ENCODE assay signal across 1 cellular context in genomic region chr2:229921892-229922448, GRCh38.
TF ChIP-seq lines count a peak whose summit lies in the region.

Gene TRIP12, minus strand, starts transcription at chr2:229922009. Its CDS starts 41,930 bp downstream, at chr2:229880079.

TF ChIP-seq in K562, 482 proteins besides CTCF, POLR2A, EP300 and RAD21 (continued from another document and continues in another):
- TF ChIP-seq ZNF764 (CRISPR knock-in tag; IDR thresholded peaks at IDR 0.05; ENCODE audit: low read depth) (no peak), MNT (conservative IDR thresholded peaks at IDR 0.05) (peak; percentile 74 to 79), FUS (optimal IDR thresholded peaks at IDR 0.05; ENCODE audit: low read depth, low read length) (no peak), PRPF4 (IDR thresholded peaks at IDR 0.05; ENCODE audit: insufficient read depth, low read depth, low read length, poor library complexity, severe bottlenecking) (peak; percentile 32), ZBTB33 (CRISPR knock-in tag; IDR thresholded peaks at IDR 0.05) (no peak), MAZ (CRISPR knock-in tag; conservative IDR thresholded peaks at IDR 0.05 in 1 of 2, IDR thresholded peaks at IDR 0.05 in 1 of 2) (peak; percentile 94 to 97), TAF7 (tag; IDR thresholded peaks at IDR 0.05) (peak; percentile 32; the same call in 1 of the 2 replicates), TFAP4 (CRISPR knock-in tag; IDR thresholded peaks at IDR 0.05; ENCODE audit: borderline replicate concordance) (peak; percentile 99), E2F1 (CRISPR knock-in tag; IDR thresholded peaks at IDR 0.05) (no peak), CXXC5 (CRISPR knock-in tag; IDR thresholded peaks at IDR 0.05) (peak; percentile 70), ELF2 (CRISPR knock-in tag; IDR thresholded peaks at IDR 0.05) (peak; percentile 92), ZNF263 (CRISPR knock-in tag; IDR thresholded peaks at IDR 0.05; ENCODE audit: borderline replicate concordance) (0 out of 2 replicates have a peak, but pooled peaks have one; percentile 23), ID3 (CRISPR knock-in tag; IDR thresholded peaks at IDR 0.05) (no peak), ID3 (tag; IDR thresholded peaks at IDR 0.05) (0 out of 2 replicates have a peak, but pooled peaks have one; percentile 26), MYC (IDR thresholded peaks at IDR 0.05; ENCODE audit: low read depth, low read length) (no peak), MYC (CRISPR knock-in tag; IDR thresholded peaks at IDR 0.05; ENCODE audit: borderline replicate concordance, low read depth) (peak; percentile 55; the same call in 1 of the 2 replicates), PHF8 (IDR thresholded peaks at IDR 0.05; ENCODE audit: borderline replicate concordance, low read length) (peak; percentile 6; the same call in 1 of the 2 replicates), CCNT2 (IDR thresholded peaks at IDR 0.05; ENCODE audit: borderline replicate concordance, extremely low read depth, insufficient read length, low read depth, low read length) (peak; percentile 61), TSC22D4 (tag; IDR thresholded peaks at IDR 0.05) (no peak), SP1 (CRISPR knock-in tag; IDR thresholded peaks at IDR 0.05) (peak; percentile 75; the same call in 1 of the 2 replicates), JUNB (CRISPR knock-in tag; conservative IDR thresholded peaks at IDR 0.05) (no peak), BRCA1 (IDR thresholded peaks at IDR 0.05) (no peak), BRCA1 (CRISPR knock-in tag; IDR thresholded peaks at IDR 0.05) (no peak), GATAD2A (IDR thresholded peaks at IDR 0.05) (peak; percentile 48; the same call in 1 of the 2 replicates), NCOR1 (IDR thresholded peaks at IDR 0.05) (peak; percentile 45; the same call in 1 of the 2 replicates), FOSL1 (tag; conservative IDR thresholded peaks at IDR 0.05) (no peak), TARDBP (IDR thresholded peaks at IDR 0.05) (peak; percentile 50; the same call in 1 of the 2 replicates), ZFX (CRISPR knock-in tag; IDR thresholded peaks at IDR 0.05) (no peak), PPARD (CRISPR knock-in tag; IDR thresholded peaks at IDR 0.05) (no peak), DPF2 (IDR thresholded peaks at IDR 0.05) (no peak), ZEB2 (IDR thresholded peaks at IDR 0.05) (no peak), FOXJ2 (tag; IDR thresholded peaks at IDR 0.05) (peak; percentile 33; the same call in 1 of the 2 replicates), GABPB2 (CRISPR knock-in tag; conservative IDR thresholded peaks at IDR 0.05) (no peak), RB1 (IDR thresholded peaks at IDR 0.05; ENCODE audit: low read depth) (peak; percentile 44; the same call in 1 of the 2 replicates), TAF1 (IDR thresholded peaks at IDR 0.05; ENCODE audit: control insufficient read depth, extremely low read depth, insufficient read depth, low read length, severe bottlenecking) (peak; percentile 64), EGR1 (conservative IDR thresholded peaks at IDR 0.05) (peak; percentile 68), NBN (IDR thresholded peaks at IDR 0.05; ENCODE audit: low read depth) (peak; percentile 55; the same call in 1 of the 2 replicates), ZNF77 (CRISPR knock-in tag; IDR thresholded peaks at IDR 0.05) (no peak), CC2D1A (IDR thresholded peaks at IDR 0.05) (peak; percentile 100), CREB1 (IDR thresholded peaks at IDR 0.05) (peak; percentile 1; the same call in 1 of the 2 replicates), CREB1 (CRISPR knock-in tag; IDR thresholded peaks at IDR 0.05) (peak; percentile 64; the same call in 1 of the 2 replicates), L3MBTL2 (IDR thresholded peaks at IDR 0.05) (peak; percentile 9; the same call in 1 of the 2 replicates), ZNF592 (IDR thresholded peaks at IDR 0.05) (no peak), SMAD1 (IDR thresholded peaks at IDR 0.05; ENCODE audit: low read depth, low read length, partially characterized antibody) (no peak), ETV1 (tag; conservative IDR thresholded peaks at IDR 0.05; ENCODE audit: low read depth) (peak; percentile 41; the same call in 1 of the 2 replicates), ZNF277 (CRISPR knock-in tag; IDR thresholded peaks at IDR 0.05; ENCODE audit: borderline replicate concordance) (no peak), ATF3 (IDR thresholded peaks at IDR 0.05) (peak; percentile 45; the same call in 1 of the 2 replicates), ATF3 (CRISPR knock-in tag; conservative IDR thresholded peaks at IDR 0.05) (no peak), C11orf30 (IDR thresholded peaks at IDR 0.05; ENCODE audit: low read depth) (0 out of 2 replicates have a peak, but pooled peaks have one; percentile 14), NFIC (IDR thresholded peaks at IDR 0.05) (peak; percentile 45), TRIM24 (IDR thresholded peaks at IDR 0.05) (no peak), POLR2G (IDR thresholded peaks at IDR 0.05; ENCODE audit: low read depth, low read length) (peak; percentile 68), RNF2 (IDR thresholded peaks at IDR 0.05) (0 out of 2 replicates have a peak, but pooled peaks have one; percentile 20), MBD1 (CRISPR knock-in tag; IDR thresholded peaks at IDR 0.05) (no peak), FIP1L1 (IDR thresholded peaks at IDR 0.05; ENCODE audit: low read depth, low read length, poor library complexity, severe bottlenecking) (peak; percentile 24), VEZF1 (CRISPR knock-in tag; IDR thresholded peaks at IDR 0.05) (peak; percentile 90), PHF20 (IDR thresholded peaks at IDR 0.05; ENCODE audit: partially characterized antibody) (peak; percentile 68), GABPA (tag; conservative IDR thresholded peaks at IDR 0.05; ENCODE audit: low read depth) (peak; percentile 90)
